In the genomic region with DNA sequence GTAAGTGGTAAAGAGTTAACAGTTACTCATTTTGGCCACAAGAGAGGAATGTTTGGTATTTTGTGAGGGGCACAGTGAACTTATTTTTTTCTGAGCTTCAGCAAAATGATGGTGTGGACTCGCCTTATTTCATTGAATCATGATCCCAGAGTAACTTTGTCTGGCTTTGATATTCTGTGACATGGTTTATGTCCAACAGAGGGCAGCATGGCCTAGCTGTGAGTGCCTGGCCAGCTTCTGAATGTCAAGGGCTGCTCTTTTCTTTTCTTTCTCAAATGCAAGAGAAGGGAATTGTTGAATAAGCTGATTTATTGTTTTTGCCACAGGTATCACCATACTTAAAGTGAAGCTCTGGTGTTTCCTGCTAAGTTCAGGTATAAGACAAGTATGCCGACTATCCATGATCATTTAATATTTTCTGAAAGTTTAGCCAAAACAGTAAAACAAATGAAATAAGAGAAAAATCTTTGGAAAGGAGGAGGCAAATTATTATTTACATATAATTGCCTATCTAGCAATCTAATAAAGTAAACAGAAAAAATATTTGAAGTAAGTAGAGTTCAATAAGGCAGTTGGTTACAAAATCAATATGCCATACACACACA, we compare ENCODE assay signal across 8 cellular contexts. TPM values are rescaled to one million over a fixed set of nuclear protein-coding genes. Genes with fewer than 3 reads are reported as not detected.
A peak's percentile ranks its signal among the peaks of the same experiment; 100 is the strongest.
DNase-seq lines count a peak whose midpoint lies in the region; ATAC-seq and TF ChIP-seq lines count a peak whose summit lies in the region.

No MANE protein-coding gene starts in this region.

- no peak overlapping the region for H3K4me3 Mint-ChIP-seq in nephron progenitor cell

- CTCF ChIA-PET in BJ (lab: Yijun Ruan, JAX) (interaction anchor here (0.7 to 3.6 kb wide), 16 partner anchors 12 to 349 kb away, joined by 3 to 38 read pairs (median 4); no protein-coding TSS in a partner anchor), HEK293 (lab: Yijun Ruan, JAX) (interaction anchor here (0.6 to 3.5 kb wide), 19 partner anchors 8 to 1714 kb away, joined by 3 to 25 read pairs (median 3); no protein-coding TSS in a partner anchor), Panc1 (lab: Charles Lee) (interaction anchor here (0.9 to 1.5 kb wide), 4 partner anchors 16 to 438 kb away, joined by 5 to 9 read pairs (median 6); no protein-coding TSS in a partner anchor)

- no peak for DNase-seq in BJ (ENCODE audit: low read depth)
- peak; percentile 15 for DNase-seq in Panc1 (ENCODE audit: low read depth, low spot score)
- DNase-seq in nephron progenitor cell, result peak; percentile 47
- DNase-seq in 8988T, result no peak
- no peak for DNase-seq in lower leg skin (ENCODE audit: low spot score in 2 of 2)
- no peak for DNase-seq in Peyer's patch

- in situ Hi-C loops in Panc1 (cut with HindIII; ENCODE audit: low pct_unique_long_range_greater_than_20kb, low sequenced_read_pairs), result no loop called here

- peak; percentile 79; the same call in 1 of the 2 replicates for ATAC-seq in Panc1
- peak; percentile 65 for ATAC-seq in esophagus mucosa

- TF ChIP-seq POLR2A in lower leg skin (IDR thresholded peaks at IDR 0.05) (no peak), Peyer's patch (IDR thresholded peaks at IDR 0.05) (no peak)

- H3K27ac ChIP-seq in HEK293 (ENCODE audit: extremely low read depth, low read depth, low read length), result no peak overlapping the region
- H3K27ac ChIP-seq in Panc1 (ENCODE audit: low read length), result no peak overlapping the region
- H3K27ac ChIP-seq in Peyer's patch, result no peak overlapping the region

- H3K9me3 Mint-ChIP-seq in nephron progenitor cell, result peaks cover 10% of the 10 kb centered on the region

- H3K27me3 ChIP-seq in BJ (ENCODE audit: control insufficient read depth, insufficient read depth, low read length) (no peaks in the 10 kb centered on the region), Panc1 (ENCODE audit: control insufficient read depth, insufficient read depth, low read length) (no peaks in the 10 kb centered on the region), Peyer's patch (no peaks in the 10 kb centered on the region)

- no peaks in the 10 kb centered on the region; the same call in 1 of the 2 replicates for H3K36me3 ChIP-seq in BJ (ENCODE audit: control insufficient read depth, insufficient read depth, low read length)
- peaks cover 0 to 15% of the 10 kb centered on the region in 2 experiments; a peak in 1 of 3 replicates for H3K36me3 ChIP-seq in HEK293 (ENCODE audit: control insufficient read depth in 2 of 2, insufficient read depth in 1 of 2, low read length in 2 of 2)
- no peaks in the 10 kb centered on the region; the same call in 1 of the 2 replicates for H3K36me3 ChIP-seq in Panc1 (ENCODE audit: control insufficient read depth, insufficient read depth, low read length)
- H3K36me3 ChIP-seq in Peyer's patch, result peaks cover 0 to 19% (median 0%) of the 10 kb centered on the region in 3 donors

- H3K27ac Mint-ChIP-seq in nephron progenitor cell, result no peak overlapping the region

- WGBS in lower leg skin, 2 donors, result 79% methylated on average over 2 of the region's 2 CpGs

- intact Hi-C loops in Panc1 (cut with micrococcal nuclease; ENCODE audit: unreplicated experiment) (no loop called here), lower leg skin (cut with DNase I; ENCODE audit: low total_unique reads) (no loop called here)

- no TSS peak for BruUV-seq in Panc1 (replicated peaks; lab: Mats Ljungman, UMichigan)

- no peaks in the 10 kb centered on the region for H3K27me3 Mint-ChIP-seq in nephron progenitor cell (ENCODE audit: low read depth, poor library complexity)

- H3K4me1 ChIP-seq in HEK293 (ENCODE audit: control insufficient read depth, insufficient read depth, low read length), result no peaks in the 10 kb centered on the region
- no peaks in the 10 kb centered on the region for H3K4me1 ChIP-seq in Panc1 (ENCODE audit: control insufficient read depth, insufficient read depth, low read length)
- no peaks in the 10 kb centered on the region for H3K4me1 ChIP-seq in Peyer's patch

- POLR2A ChIA-PET in BJ (lab: Charles Lee), result no interaction called here
- POLR2A ChIA-PET in HEK293 (lab: Yijun Ruan, JAX), result interaction anchor here (0.7 kb wide), 1 partner anchor 55 kb away, joined by 3 read pairs; no protein-coding TSS in a partner anchor
- POLR2A ChIA-PET in Panc1 (lab: Charles Lee), result no interaction called here

- no peaks in the 10 kb centered on the region for H3K9me3 ChIP-seq in HEK293 (ENCODE audit: control insufficient read depth, insufficient read depth, low read depth, low read length)
- no peaks in the 10 kb centered on the region for H3K9me3 ChIP-seq in Panc1 (ENCODE audit: control insufficient read depth, insufficient read depth, low read depth, low read length)
- H3K9me3 ChIP-seq in Peyer's patch, result no peaks in the 10 kb centered on the region

- peaks cover 6% of the 10 kb centered on the region for H3K4me1 Mint-ChIP-seq in nephron progenitor cell

- TF ChIP-seq CTCF in BJ (IDR thresholded peaks at IDR 0.05; ENCODE audit: insufficient read depth, low read depth, low read length) (peak; percentile 73), HEK293 (tag by site-specific recombination; IDR thresholded peaks at IDR 0.05) (peak; percentile 52; the same call in 1 of the 2 replicates), Panc1 (IDR thresholded peaks at IDR 0.05) (peak; percentile 79), nephron progenitor cell (IDR thresholded peaks at IDR 0.05) (peak; percentile 65), lower leg skin (IDR thresholded peaks at IDR 0.05) (no peak), Peyer's patch (IDR thresholded peaks at IDR 0.05) (peak in 3 of 6 experiments; percentile 28 to 40 (median 39))

- H3K4me3 ChIP-seq in BJ (ENCODE audit: low read depth, low read length) (no peak overlapping the region), HEK293 (ENCODE audit: low read depth, low read length) (no peak overlapping the region), Panc1 (ENCODE audit: low read depth in 2 of 2, low read length in 2 of 2) (no peak overlapping the region), lower leg skin (ENCODE audit: low read depth, poor library complexity, severe bottlenecking) (no peak overlapping the region), Peyer's patch (no peak overlapping the region)

- peaks cover 33% of the 10 kb centered on the region for H3K36me3 Mint-ChIP-seq in nephron progenitor cell (ENCODE audit: low read depth)

TF ChIP-seq in HEK293, 187 proteins besides CTCF, POLR2A, EP300 and RAD21:
- TF ChIP-seq, protein P1, sequence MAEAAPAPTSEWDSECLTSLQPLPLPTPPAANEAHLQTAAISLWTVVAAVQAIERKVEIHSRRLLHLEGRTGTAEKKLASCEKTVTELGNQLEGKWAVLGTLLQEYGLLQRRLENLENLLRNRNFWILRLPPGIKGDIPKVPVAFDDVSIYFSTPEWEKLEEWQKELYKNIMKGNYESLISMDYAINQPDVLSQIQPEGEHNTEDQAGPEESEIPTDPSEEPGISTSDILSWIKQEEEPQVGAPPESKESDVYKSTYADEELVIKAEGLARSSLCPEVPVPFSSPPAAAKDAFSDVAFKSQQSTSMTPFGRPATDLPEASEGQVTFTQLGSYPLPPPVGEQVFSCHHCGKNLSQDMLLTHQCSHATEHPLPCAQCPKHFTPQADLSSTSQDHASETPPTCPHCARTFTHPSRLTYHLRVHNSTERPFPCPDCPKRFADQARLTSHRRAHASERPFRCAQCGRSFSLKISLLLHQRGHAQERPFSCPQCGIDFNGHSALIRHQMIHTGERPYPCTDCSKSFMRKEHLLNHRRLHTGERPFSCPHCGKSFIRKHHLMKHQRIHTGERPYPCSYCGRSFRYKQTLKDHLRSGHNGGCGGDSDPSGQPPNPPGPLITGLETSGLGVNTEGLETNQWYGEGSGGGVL (tag by site-specific recombination; IDR thresholded peaks at IDR 0.05), result no peak
- no peak for TF ChIP-seq HOXD13 (CRISPR knock-in tag; IDR thresholded peaks at IDR 0.05; ENCODE audit: borderline replicate concordance)
- TF ChIP-seq TRIM28 (IDR thresholded peaks at IDR 0.05; ENCODE audit: borderline replicate concordance, low read length), result no peak
- TF ChIP-seq ZNF596 (tag by site-specific recombination; IDR thresholded peaks at IDR 0.05), result no peak
- no peak for TF ChIP-seq HOXA7 (CRISPR knock-in tag; IDR thresholded peaks at IDR 0.05; ENCODE audit: borderline replicate concordance)
- TF ChIP-seq ZBTB17 (tag by site-specific recombination; IDR thresholded peaks at IDR 0.05), result peak; percentile 34; the same call in 1 of the 2 replicates
- TF ChIP-seq ZNF654 (tag by site-specific recombination; IDR thresholded peaks at IDR 0.05; ENCODE audit: low read depth), result peak; percentile 32
- TF ChIP-seq FEZF1 (tag by site-specific recombination; IDR thresholded peaks at IDR 0.05), result 0 out of 2 replicates have a peak, but pooled peaks have one; percentile 50
- TF ChIP-seq MZF1 (tag by site-specific recombination; IDR thresholded peaks at IDR 0.05; ENCODE audit: borderline replicate concordance), result no peak
TF ChIP-seq in HEK293: peak in this region for 3.

RNA-seq across cellular contexts. Expression of a gene that starts 31.7 kb away (rescaled TPM):
- 32.0 and 40.8 TPM in 2 replicates for polyA plus RNA-seq in BJ (2011; rRNA removed)
- 15.6 and 18.8 TPM in 2 replicates for polyA minus RNA-seq in BJ (2011; rRNA and poly(A)+ RNA removed)
- total RNA-seq in Panc1 (2021; ENCODE audit: unreplicated experiment) (61.5 TPM), esophagus mucosa (43.7 TPM), lower leg skin (10 to 100 TPM; 19.1 to 24.4 (median 22.2) TPM), Peyer's patch (10 to 100 TPM in 2 of 4 donors, 1 to 10 TPM in 2; 5.8 to 40.6 (median 14.0) TPM)
- 46.9 TPM for polyA plus RNA-seq in Panc1 (2012; ENCODE audit: insufficient read length)

RNA-seq across cellular contexts. Expression of a gene that starts 34.6 kb away (rescaled TPM):
- 7.5 and 7.8 TPM in 2 replicates for polyA plus RNA-seq in BJ (2011; rRNA removed)
- polyA minus RNA-seq in BJ (2011; rRNA and poly(A)+ RNA removed), result 9.4 and 9.5 TPM in 2 replicates
- 29.5 TPM for total RNA-seq in Panc1 (2021; ENCODE audit: unreplicated experiment)
- polyA plus RNA-seq in Panc1 (2012; ENCODE audit: insufficient read length), result 14.0 TPM
- total RNA-seq in esophagus mucosa, result 11.0 TPM
- 10 to 100 TPM; 16.7 to 20.5 (median 18.9) TPM for total RNA-seq in lower leg skin
- total RNA-seq in Peyer's patch, result 10 to 100 TPM in 3 of 4 donors, 1 to 10 TPM in 1; 9.1 to 13.3 (median 12.2) TPM

RNA-seq across cellular contexts. Expression of a gene that starts 41.0 kb away (rescaled TPM):
- polyA plus RNA-seq in BJ (2011; rRNA removed), result not detected in 2 replicates
- polyA minus RNA-seq in BJ (2011; rRNA and poly(A)+ RNA removed), result 0.05 TPM in 1 of 2 replicates, not detected in the other
- 0.10 TPM for total RNA-seq in Panc1 (2021; ENCODE audit: unreplicated experiment)
- polyA plus RNA-seq in Panc1 (2012; ENCODE audit: insufficient read length), result 0.15 TPM
- total RNA-seq in esophagus mucosa, result not detected
- not detected for total RNA-seq in lower leg skin
- total RNA-seq in Peyer's patch, result not detected

Comparison
In these comparisons a context has a peak if more than half of its experiments do, and no peak if none do; other contexts are left out.
1. DNase-seq: peak in Panc1 (single experiment) and nephron progenitor cell (single experiment); none in BJ (single experiment), 8988T (single experiment), lower leg skin (0 of 2) and Peyer's patch (0 of 3).
2. CTCF ChIP-seq: peak in BJ (single experiment), HEK293 (single experiment), Panc1 (single experiment) and nephron progenitor cell (single experiment); none in lower leg skin (0 of 3).